In the genomic region with DNA sequence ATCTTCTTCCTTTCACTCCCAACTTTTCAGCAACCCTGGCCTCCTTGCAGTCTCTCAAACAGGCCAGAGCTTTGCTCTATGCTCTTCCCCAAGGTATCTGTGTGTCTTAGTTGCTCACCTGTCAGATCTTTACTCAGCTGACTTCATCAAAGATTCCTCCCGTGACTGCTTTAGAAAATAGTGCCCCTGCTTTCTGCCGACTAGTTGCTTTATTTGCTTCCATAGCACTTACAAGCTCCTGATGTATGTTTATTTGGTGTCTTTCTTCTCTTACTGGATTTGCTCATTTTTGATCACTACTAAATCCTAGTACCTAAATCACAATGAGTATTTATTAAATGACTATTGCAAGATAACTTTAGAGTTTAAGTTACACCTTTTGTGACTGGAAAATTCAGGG, we compare ENCODE assay signal across 29 cellular contexts. TPM values are rescaled to one million over a fixed set of nuclear protein-coding genes. Genes with fewer than 3 reads are reported as not detected.
DNase-seq lines count a peak whose midpoint lies in the region; ATAC-seq, FAIRE-seq and TF ChIP-seq lines count a peak whose summit lies in the region.
"Had no signal": no experiment of that assay in that cellular context is flagged by ENCODE, and none has a peak within 500 bp of the region (broad histone marks: within the 10 kb centered on the region; RNA-seq: fewer than 3 reads in every experiment).

No MANE protein-coding gene starts in this region.

- H3K36me3 ChIP-seq in heart right ventricle: peaks cover 4 to 89% (median 25%) of the 10 kb centered on the region in 9 donors
- peaks cover 57% of the 10 kb centered on the region; the same call in 1 of the 2 replicates for H3K36me3 ChIP-seq in Loucy (ENCODE audit: insufficient read depth, low read length)

- peaks cover 2% of the 10 kb centered on the region for H3K27me3 Mint-ChIP-seq in endothelial cell (ENCODE audit: unreplicated experiment)
- H3K27me3 Mint-ChIP-seq: CD4-positive, alpha-beta memory T cell had no signal

- no peak for TF ChIP-seq CTCF in heart right ventricle (IDR thresholded peaks at IDR 0.05)
- TF ChIP-seq CTCF in Loucy (conservative IDR thresholded peaks at IDR 0.05; ENCODE audit: low read length): no peak
- no peak for TF ChIP-seq CTCF in endothelial cell (IDR thresholded peaks at IDR 0.05; ENCODE audit: unreplicated experiment)

- peaks cover 0 to 60% (median 45%) of the 10 kb centered on the region in 9 donors for H3K4me1 ChIP-seq in heart right ventricle
- peaks cover 26% of the 10 kb centered on the region for H3K4me1 ChIP-seq in Loucy (ENCODE audit: insufficient read depth, low read length, poor library complexity, severe bottlenecking)

- peak overlapping the region in 6 of 10 donors; percentile 26 to 73 (median 68) for H3K27ac ChIP-seq in heart right ventricle
- H3K27ac ChIP-seq: BLaER1 treated with 17β-estradiol and CSF1 and Interleukin-3, amounts not matched to agents 10 nM and 100 nM; KMS-11; Peyer's patch; SK-N-MC had no signal

- H3K27me3 ChIP-seq in heart right ventricle: no peaks in the 10 kb centered on the region
- no peaks in the 10 kb centered on the region for H3K27me3 ChIP-seq in Loucy (ENCODE audit: insufficient read depth, low read length, poor library complexity, severe bottlenecking)
- H3K27me3 ChIP-seq: BLaER1 treated with 17β-estradiol and CSF1 and Interleukin-3, amounts not matched to agents 10 nM and 100 nM; Peyer's patch had no signal

- H3K79me2 ChIP-seq in Loucy (ENCODE audit: insufficient read depth, low read length): peaks cover 35% of the 10 kb centered on the region

- peaks cover 34% of the 10 kb centered on the region for H3K36me3 Mint-ChIP-seq in endothelial cell (ENCODE audit: low read depth, unreplicated experiment)

- H3K9me3 Mint-ChIP-seq in endothelial cell (ENCODE audit: unreplicated experiment): no peaks in the 10 kb centered on the region
- H3K9me3 Mint-ChIP-seq: CD4-positive, alpha-beta memory T cell had no signal

- H4K20me1 ChIP-seq in Loucy (ENCODE audit: insufficient read depth, low read length, poor library complexity, severe bottlenecking): peaks cover 31% of the 10 kb centered on the region

- H3K9me3 ChIP-seq in heart right ventricle (no peaks in the 10 kb centered on the region), Loucy (ENCODE audit: insufficient read depth, low read depth, low read length) (no peaks in the 10 kb centered on the region)
- H3K9me3 ChIP-seq: BLaER1 treated with 17β-estradiol and CSF1 and Interleukin-3, amounts not matched to agents 10 nM and 100 nM; Peyer's patch had no signal

- H3K27ac Mint-ChIP-seq in endothelial cell (ENCODE audit: unreplicated experiment): no peak overlapping the region

- DNase-seq in heart right ventricle (no peak), left cardiac atrium (no peak), endothelial cell (ENCODE audit: low spot score) (no peak), GOT3 (lab: John Stamatoyannopoulos, UW) (no peak), hepatic stellate cell (ENCODE audit: low spot score) (no peak), frontal cortex (ENCODE audit: low spot score in 2 of 2) (no peak)
- DNase-seq: AML-193; CD4-positive, alpha-beta memory T cell; COR-L47; DMS79; GF-D8; IMR-90; NCI-H1092; NCI-H1417 treated with DMSO at 0.1 percent for 48 hours; NCI-H1694 treated with DMSO at 0.1 percent for 48 hours; NCI-H2081; NCI-H2227 treated with DMSO at 0.1 percent for 48 hours; NCI-H510A; NCI-H69; Peyer's patch; SIG-M5 had no signal

- ATAC-seq in heart right ventricle: no peak
- ATAC-seq in left cardiac atrium: no peak
- ATAC-seq: HCT116 had no signal

- H3K4me3 ChIP-seq in heart right ventricle (no peak overlapping the region), Loucy (ENCODE audit: low read length, poor library complexity, severe bottlenecking) (no peak overlapping the region)
- H3K4me3 ChIP-seq: BLaER1 treated with 17β-estradiol and CSF1 and Interleukin-3, amounts not matched to agents 10 nM and 100 nM; Peyer's patch; SK-N-MC had no signal

- FAIRE-seq in frontal cortex (lab: Jason Lieb, UNC): no peak
- FAIRE-seq: A204.1, GM12891, H1 had no signal

- peak overlapping the region; percentile 3 for H3K4me3 Mint-ChIP-seq in endothelial cell (ENCODE audit: unreplicated experiment)
- H3K4me3 Mint-ChIP-seq: CD4-positive, alpha-beta memory T cell had no signal

- peaks cover 9% of the 10 kb centered on the region for H3K4me1 Mint-ChIP-seq in endothelial cell (ENCODE audit: unreplicated experiment)

- WGBS in heart right ventricle, 2 donors: 85 to 94% methylated on average over 2 of the region's 2 CpGs

- peak overlapping the region; percentile 3 for H3K4me2 ChIP-seq in Loucy (ENCODE audit: low read depth, low read length, poor library complexity, severe bottlenecking)
- H3K4me2 ChIP-seq: KMS-11 had no signal

- intact Hi-C loops in heart right ventricle (cut with DNase I) (no loop called here), left cardiac atrium (cut with DNase I) (no loop called here)

- no peaks in the 10 kb centered on the region for H3K9me2 ChIP-seq in Loucy (replicated peaks; ENCODE audit: low read depth, low read length)

- H3F3A ChIP-seq in Loucy (ENCODE audit: low read depth): no peaks in the 10 kb centered on the region

- H3K9ac ChIP-seq in Loucy (ENCODE audit: low read depth, low read length, poor library complexity, severe bottlenecking): no peak overlapping the region
- H3K9ac ChIP-seq: KMS-11 had no signal

- no peak overlapping the region for H2AFZ ChIP-seq in Loucy (ENCODE audit: low read length)

RNA-seq across cellular contexts. Expression of a gene that starts 5.9 kb away (rescaled TPM):
- total RNA-seq in heart right ventricle (10 to 100 TPM; 47.4 to 83.4 (median 66.3) TPM), left cardiac atrium (10 to 100 TPM; 46.4 to 67.6 TPM), endothelial cell (ENCODE audit: unreplicated experiment) (22.5 TPM), frontal cortex (33.4 TPM)
- 100 to 1,000 TPM in 1 of 2 donors, 10 to 100 TPM in 1; 42.0 to 112 TPM for polyA plus RNA-seq in heart right ventricle

RNA-seq across cellular contexts. Expression of a gene that starts 6.0 kb away (rescaled TPM):
- total RNA-seq in heart right ventricle: 10 to 100 TPM in 9 of 10 donors, 1 to 10 TPM in 1; 9.9 to 16.4 (median 13.5) TPM
- 10 to 100 TPM in 1 of 2 donors, 1 to 10 TPM in 1; 5.9 to 23.1 TPM for polyA plus RNA-seq in heart right ventricle
- total RNA-seq in left cardiac atrium: 10 to 100 TPM; 11.6 to 18.7 TPM
- total RNA-seq in endothelial cell (ENCODE audit: unreplicated experiment): 11.6 TPM
- total RNA-seq in frontal cortex: 17.1 TPM
